Comparison of ENCODE assay signal across 8 cellular contexts in genomic region chr11:12599408-12600143, GRCh38.
DNase-seq lines count a peak whose midpoint lies in the region; ATAC-seq and TF ChIP-seq lines count a peak whose summit lies in the region.

No MANE protein-coding gene starts in this region.

- CTCF ChIA-PET in activated CD8-positive, alpha-beta T cell treated with anti-CD3 and anti-CD28 coated beads, Interleukin-2, amount 10 ng/mL, durations not matched to agents 7 days and 5 days (lab: Charles Lee) = interaction anchor here (0.7 to 2.6 kb wide), 22 partner anchors 9 to 320 kb away, joined by 3 to 45 read pairs (median 4); no protein-coding TSS in a partner anchor

- no peak for DNase-seq in AG09319 (ENCODE audit: extremely low read depth, low read depth)
- DNase-seq in NCI-H2029 treated with DMSO at 0.1 percent for 48 hours (lab: John Stamatoyannopoulos, UW) = peak; percentile 95
- DNase-seq in activated CD8-positive, alpha-beta T cell treated with anti-CD3 and anti-CD28 coated beads, Interleukin-2, amount 10 ng/mL, durations not matched to agents 7 days and 5 days = peak; percentile 52
- DNase-seq in fibroblast of pulmonary artery (ENCODE audit: low read depth) = peak; percentile 41
- peak; percentile 88 for DNase-seq in posterior vena cava (ENCODE audit: low spot score)
- DNase-seq in foreskin melanocyte = no peak

- no peaks in the 10 kb centered on the region for H3K36me3 Mint-ChIP-seq in activated CD8-positive, alpha-beta T cell treated with anti-CD3 and anti-CD28 coated beads, Interleukin-2, amount 10 ng/mL, durations not matched to agents 7 days and 5 days (ENCODE audit: low read depth)

- no peak overlapping the region for H3K4me3 ChIP-seq in fibroblast of pulmonary artery (replicated peaks; ENCODE audit: low read depth, low read length)

- peak; percentile 69 for ATAC-seq in GM19035 (IDR thresholded peaks at IDR 0.05; ENCODE audit: unreplicated experiment)
- peak; percentile 67 for ATAC-seq in activated CD8-positive, alpha-beta T cell treated with anti-CD3 and anti-CD28 coated beads, Interleukin-2, amount 10 ng/mL, durations not matched to agents 7 days and 5 days
- no peak for ATAC-seq in HG03457 (IDR thresholded peaks at IDR 0.05; ENCODE audit: unreplicated experiment)

- peaks cover 9% of the 10 kb centered on the region for H3K27me3 Mint-ChIP-seq in activated CD8-positive, alpha-beta T cell treated with anti-CD3 and anti-CD28 coated beads, Interleukin-2, amount 10 ng/mL, durations not matched to agents 7 days and 5 days (ENCODE audit: low read depth)

- H3K27ac Mint-ChIP-seq in activated CD8-positive, alpha-beta T cell treated with anti-CD3 and anti-CD28 coated beads, Interleukin-2, amount 10 ng/mL, durations not matched to agents 7 days and 5 days = no peak overlapping the region

- POLR2A ChIA-PET in activated CD8-positive, alpha-beta T cell treated with anti-CD3 and anti-CD28 coated beads, Interleukin-2, amount 10 ng/mL, durations not matched to agents 7 days and 5 days (lab: Charles Lee) = no interaction called here

- H3K4me3 Mint-ChIP-seq in activated CD8-positive, alpha-beta T cell treated with anti-CD3 and anti-CD28 coated beads, Interleukin-2, amount 10 ng/mL, durations not matched to agents 7 days and 5 days = no peak overlapping the region

- peaks cover 7% of the 10 kb centered on the region for H3K4me1 Mint-ChIP-seq in activated CD8-positive, alpha-beta T cell treated with anti-CD3 and anti-CD28 coated beads, Interleukin-2, amount 10 ng/mL, durations not matched to agents 7 days and 5 days (ENCODE audit: low read depth)

- H3K9me3 Mint-ChIP-seq in activated CD8-positive, alpha-beta T cell treated with anti-CD3 and anti-CD28 coated beads, Interleukin-2, amount 10 ng/mL, durations not matched to agents 7 days and 5 days (ENCODE audit: insufficient read depth) = no peaks in the 10 kb centered on the region

- intact Hi-C loops in posterior vena cava (cut with DNase I) = loop anchor here in 1 of 2 donors (10.0 kb wide), 1 partner anchor 285 kb away; no protein-coding TSS in a partner anchor

- TF ChIP-seq CTCF in AG09319 (IDR thresholded peaks at IDR 0.05; ENCODE audit: low read depth, low read length) = peak; percentile 30
- TF ChIP-seq CTCF in fibroblast of pulmonary artery (IDR thresholded peaks at IDR 0.05; ENCODE audit: low read length, missing control alignments) = peak; percentile 64

Comparison
In these comparisons a context has a peak if more than half of its experiments do, and no peak if none do; other contexts are left out.
1. DNase-seq: peak in NCI-H2029 treated with DMSO at 0.1 percent for 48 hours (single experiment), activated CD8-positive, alpha-beta T cell treated with anti-CD3 and anti-CD28 coated beads, Interleukin-2, amount 10 ng/mL, durations not matched to agents 7 days and 5 days (single experiment), fibroblast of pulmonary artery (single experiment) and posterior vena cava (single experiment); none in AG09319 (single experiment) and foreskin melanocyte (single experiment).